In genomic region chr1:26476958-26477357, GRCh38 we compare ENCODE assay signal across 21 cellular contexts. TPM values are rescaled to one million over a fixed set of nuclear protein-coding genes. Genes with fewer than 3 reads are reported as not detected.
A peak's percentile ranks its signal among the peaks of the same experiment; 100 is the strongest.
DNase-seq lines count a peak whose midpoint lies in the region; ATAC-seq and TF ChIP-seq lines count a peak whose summit lies in the region.
"Had no signal": no experiment of that assay in that cellular context is flagged by ENCODE, and none has a peak within 500 bp of the region (broad histone marks: within the 10 kb centered on the region; RNA-seq: fewer than 3 reads in every experiment).

No MANE protein-coding gene starts in this region.

- H3K14ac ChIP-seq in neuronal stem cell (ENCODE audit: low read length), result no peak overlapping the region

- no peak overlapping the region for H2BK12ac ChIP-seq in neuronal stem cell (ENCODE audit: low read length)

- no CpG with 5 or more reads among the region's 4 CpGs for WGBS in neuronal stem cell (ENCODE audit: extremely low coverage in 2 of 2, insufficient read length in 2 of 2, insufficient replicate concordance in 1 of 2), 2 donors

- H3K4me2 ChIP-seq in neuronal stem cell (ENCODE audit: insufficient read depth, low read length, poor library complexity, severe bottlenecking), result no peak overlapping the region

- H3K27ac Mint-ChIP-seq in activated CD4-positive, alpha-beta memory T cell treated with anti-CD3 and anti-CD28 coated beads for 36 hours, result peak overlapping the region; percentile 24
- H3K27ac Mint-ChIP-seq in activated CD4-positive, alpha-beta memory T cell treated with anti-CD3 and anti-CD28 coated beads, Interleukin-2, amount 10 ng/mL, durations not matched to agents 7 days and 5 days, result no peak overlapping the region
- H3K27ac Mint-ChIP-seq in activated CD8-positive, alpha-beta T cell treated with anti-CD3 and anti-CD28 coated beads for 36 hours, result peak overlapping the region; percentile 39

- H4K91ac ChIP-seq in neuronal stem cell (ENCODE audit: low read depth, low read length, poor library complexity), result no peak overlapping the region

- no peak overlapping the region for H3K18ac ChIP-seq in neuronal stem cell (ENCODE audit: low read length)

- H3K4ac ChIP-seq in neuronal stem cell (ENCODE audit: low read length), result no peak overlapping the region

- no peak overlapping the region for H3K9ac ChIP-seq in neuronal stem cell (ENCODE audit: low read depth, low read length, poor library complexity)

- no peaks in the 10 kb centered on the region for H3K9me3 Mint-ChIP-seq in activated CD4-positive, alpha-beta memory T cell treated with anti-CD3 and anti-CD28 coated beads for 36 hours
- no peaks in the 10 kb centered on the region for H3K9me3 Mint-ChIP-seq in activated CD4-positive, alpha-beta memory T cell treated with anti-CD3 and anti-CD28 coated beads, Interleukin-2, amount 10 ng/mL, durations not matched to agents 7 days and 5 days
- H3K9me3 Mint-ChIP-seq in activated CD8-positive, alpha-beta T cell treated with anti-CD3 and anti-CD28 coated beads for 36 hours, result no peaks in the 10 kb centered on the region
- H3K9me3 Mint-ChIP-seq: activated T-helper 1 cell treated with anti-CD3 and anti-CD28 coated beads, Interleukin-12 subunit alpha, Interleukin-12 subunit beta, Interleukin-2, Interleukin-4 antibody, amounts not matched to agents 30 ng/mL and 10 ng/mL and 1 ng/mL, durations not matched to agents 14 hours and 24 hours and 36 hours; central memory CD8-positive, alpha-beta T cell; nephron had no signal

- H2BK5ac ChIP-seq in neuronal stem cell (ENCODE audit: low read length), result no peak overlapping the region

- no peak for TF ChIP-seq CTCF in HEK293 (tag by site-specific recombination; IDR thresholded peaks at IDR 0.05)
- no peak for TF ChIP-seq CTCF in activated CD8-positive, alpha-beta T cell treated with anti-CD3 and anti-CD28 coated beads for 36 hours (IDR thresholded peaks at IDR 0.05)
- no peak for TF ChIP-seq CTCF in left lung (IDR thresholded peaks at IDR 0.05)

- H3K36me3 ChIP-seq in HEK293 (ENCODE audit: control insufficient read depth in 2 of 2, insufficient read depth in 1 of 2, low read length in 2 of 2) (peaks cover 34 to 55% of the 10 kb centered on the region in 2 experiments), neuronal stem cell (replicated peaks in 1 of 2; ENCODE audit: control insufficient read depth in 2 of 2, insufficient read depth in 2 of 2, low read length in 2 of 2) (peaks cover 36 to 69% of the 10 kb centered on the region in 2 donors), left lung (peaks cover 3 to 47% of the 10 kb centered on the region in 2 donors)

- no peak overlapping the region for H3K4me3 ChIP-seq in HEK293 (ENCODE audit: low read depth, low read length)
- H3K4me3 ChIP-seq in neuronal stem cell (ENCODE audit: low read length in 2 of 2), result no peak overlapping the region
- H3K4me3 ChIP-seq in left lung, result no peak overlapping the region
- H3K4me3 ChIP-seq: gastrocnemius medialis had no signal

- POLR2A ChIA-PET in activated CD4-positive, alpha-beta memory T cell treated with anti-CD3 and anti-CD28 coated beads for 36 hours (lab: Charles Lee), result no interaction called here
- POLR2A ChIA-PET in activated CD4-positive, alpha-beta memory T cell treated with anti-CD3 and anti-CD28 coated beads, Interleukin-2, amount 10 ng/mL, durations not matched to agents 7 days and 5 days (lab: Charles Lee), result interaction anchor here (0.7 to 1.1 kb wide), 3 partner anchors 9 to 444 kb away, joined by 3 to 4 read pairs (median 3); partner anchors contain the start of gene NUDC
- POLR2A ChIA-PET in HEK293 (lab: Yijun Ruan, JAX), result no interaction called here
- POLR2A ChIA-PET in activated CD8-positive, alpha-beta T cell treated with anti-CD3 and anti-CD28 coated beads for 36 hours (lab: Charles Lee), result interaction anchor here (0.6 to 0.9 kb wide), 3 partner anchors 19 to 411 kb away, joined by 3 to 4 read pairs (median 3); no protein-coding TSS in a partner anchor

- H2AFZ ChIP-seq in neuronal stem cell (ENCODE audit: low read length), result no peak overlapping the region

- no peak for DNase-seq in activated CD4-positive, alpha-beta memory T cell treated with anti-CD3 and anti-CD28 coated beads for 36 hours
- DNase-seq in activated CD4-positive, alpha-beta memory T cell treated with anti-CD3 and anti-CD28 coated beads, Interleukin-2, amount 10 ng/mL, durations not matched to agents 7 days and 5 days, result no peak
- no peak for DNase-seq in activated CD8-positive, alpha-beta T cell treated with anti-CD3 and anti-CD28 coated beads for 36 hours
- DNase-seq in neuronal stem cell (ENCODE audit: low spot score), result no peak
- no peak for DNase-seq in left lung
- no peak for DNase-seq in middle frontal gyrus (ENCODE audit: extremely low spot score, low spot score)
- DNase-seq in NCI-H2196 treated with DMSO at 0.1 percent for 48 hours (lab: John Stamatoyannopoulos, UW; ENCODE audit: unreplicated experiment), result no peak
- DNase-seq: anterior cingulate cortex; erythroblast; gastrocnemius medialis; GDM1; kidney glomerular epithelial cell; NCI-H1092; NCI-H2107; NCI-H524; stimulated activated CD4-positive, alpha-beta T cell treated with anti-CD3 and anti-CD28 coated beads, Interleukin-4, amount 100 ng/mL, for 24 hours had no signal

- H4K8ac ChIP-seq in neuronal stem cell (ENCODE audit: low read depth, low read length), result no peak overlapping the region

- CTCF ChIA-PET in activated CD4-positive, alpha-beta memory T cell treated with anti-CD3 and anti-CD28 coated beads for 36 hours (lab: Charles Lee), result no interaction called here
- CTCF ChIA-PET in activated CD4-positive, alpha-beta memory T cell treated with anti-CD3 and anti-CD28 coated beads, Interleukin-2, amount 10 ng/mL, durations not matched to agents 7 days and 5 days (lab: Charles Lee), result interaction anchor here (1.1 kb wide), 1 partner anchor 23 kb away, joined by 3 read pairs; no protein-coding TSS in a partner anchor
- CTCF ChIA-PET in HEK293 (lab: Yijun Ruan, JAX), result interaction anchor here (0.6 kb wide), 1 partner anchor 248 kb away, joined by 3 read pairs; no protein-coding TSS in a partner anchor
- CTCF ChIA-PET in activated CD8-positive, alpha-beta T cell treated with anti-CD3 and anti-CD28 coated beads for 36 hours (lab: Charles Lee), result interaction anchor here (0.7 kb wide), 1 partner anchor 23 kb away, joined by 3 read pairs; no protein-coding TSS in a partner anchor

- H3K4me1 ChIP-seq in HEK293 (ENCODE audit: control insufficient read depth, insufficient read depth, low read length) (0 out of 2 replicates have a peak, but pooled peaks cover 2% of the 10 kb centered on the region), neuronal stem cell (ENCODE audit: control insufficient read depth in 2 of 2, insufficient read depth in 1 of 2, low read depth in 1 of 2, low read length in 2 of 2) (peaks cover 7 to 14% of the 10 kb centered on the region in 2 donors), left lung (peaks cover 5 to 20% of the 10 kb centered on the region in 2 donors)

- peaks cover 46% of the 10 kb centered on the region for H3K36me3 Mint-ChIP-seq in activated CD4-positive, alpha-beta memory T cell treated with anti-CD3 and anti-CD28 coated beads for 36 hours
- peaks cover 55% of the 10 kb centered on the region for H3K36me3 Mint-ChIP-seq in activated CD4-positive, alpha-beta memory T cell treated with anti-CD3 and anti-CD28 coated beads, Interleukin-2, amount 10 ng/mL, durations not matched to agents 7 days and 5 days (ENCODE audit: low read depth)
- H3K36me3 Mint-ChIP-seq in activated CD8-positive, alpha-beta T cell treated with anti-CD3 and anti-CD28 coated beads for 36 hours (ENCODE audit: low read depth), result peaks cover 44% of the 10 kb centered on the region

- H3K9me3 ChIP-seq in HEK293 (ENCODE audit: control insufficient read depth, insufficient read depth, low read depth, low read length), result no peaks in the 10 kb centered on the region
- no peaks in the 10 kb centered on the region for H3K9me3 ChIP-seq in neuronal stem cell (replicated peaks in 1 of 2; ENCODE audit: control insufficient read depth in 2 of 2, insufficient read depth in 1 of 2, low read depth in 1 of 2, low read length in 2 of 2)
- H3K9me3 ChIP-seq in left lung, result no peaks in the 10 kb centered on the region
- H3K9me3 ChIP-seq: gastrocnemius medialis had no signal

- intact Hi-C loops in activated CD4-positive, alpha-beta memory T cell treated with anti-CD3 and anti-CD28 coated beads for 36 hours (cut with micrococcal nuclease), result no loop called here
- intact Hi-C loops in activated CD8-positive, alpha-beta T cell treated with anti-CD3 and anti-CD28 coated beads for 36 hours (cut with micrococcal nuclease), result no loop called here
- intact Hi-C loops in left lung (cut with DNase I), result no loop called here

- H2BK120ac ChIP-seq in neuronal stem cell (ENCODE audit: low read depth, low read length), result no peak overlapping the region

- H2AK5ac ChIP-seq in neuronal stem cell (ENCODE audit: low read depth, low read length), result no peak overlapping the region

- no peaks in the 10 kb centered on the region for H3K27me3 Mint-ChIP-seq in activated CD4-positive, alpha-beta memory T cell treated with anti-CD3 and anti-CD28 coated beads for 36 hours
- H3K27me3 Mint-ChIP-seq in activated CD4-positive, alpha-beta memory T cell treated with anti-CD3 and anti-CD28 coated beads, Interleukin-2, amount 10 ng/mL, durations not matched to agents 7 days and 5 days, result no peaks in the 10 kb centered on the region
- H3K27me3 Mint-ChIP-seq in activated CD8-positive, alpha-beta T cell treated with anti-CD3 and anti-CD28 coated beads for 36 hours, result no peaks in the 10 kb centered on the region
- H3K27me3 Mint-ChIP-seq: central memory CD8-positive, alpha-beta T cell had no signal

- H3K4me3 Mint-ChIP-seq in activated CD4-positive, alpha-beta memory T cell treated with anti-CD3 and anti-CD28 coated beads for 36 hours, result no peak overlapping the region
- no peak overlapping the region for H3K4me3 Mint-ChIP-seq in activated CD4-positive, alpha-beta memory T cell treated with anti-CD3 and anti-CD28 coated beads, Interleukin-2, amount 10 ng/mL, durations not matched to agents 7 days and 5 days
- no peak overlapping the region for H3K4me3 Mint-ChIP-seq in activated CD8-positive, alpha-beta T cell treated with anti-CD3 and anti-CD28 coated beads for 36 hours
- H3K4me3 Mint-ChIP-seq: activated T-helper 1 cell treated with anti-CD3 and anti-CD28 coated beads, Interleukin-12 subunit alpha, Interleukin-12 subunit beta, Interleukin-2, Interleukin-4 antibody, amounts not matched to agents 30 ng/mL and 10 ng/mL and 1 ng/mL, durations not matched to agents 14 hours and 24 hours and 36 hours; central memory CD8-positive, alpha-beta T cell had no signal

- no peak overlapping the region for H3K23ac ChIP-seq in neuronal stem cell (ENCODE audit: low read depth, low read length, poor library complexity)

- H3K27me3 ChIP-seq in neuronal stem cell (ENCODE audit: control insufficient read depth in 3 of 3, insufficient read depth in 3 of 3, low read depth in 1 of 3, low read length in 3 of 3) (no peaks in the 10 kb centered on the region), left lung (no peaks in the 10 kb centered on the region)
- H3K27me3 ChIP-seq: gastrocnemius medialis had no signal

- H3K4me1 Mint-ChIP-seq in activated CD4-positive, alpha-beta memory T cell treated with anti-CD3 and anti-CD28 coated beads for 36 hours (ENCODE audit: low read depth), result peaks cover 34% of the 10 kb centered on the region
- peaks cover 28% of the 10 kb centered on the region for H3K4me1 Mint-ChIP-seq in activated CD4-positive, alpha-beta memory T cell treated with anti-CD3 and anti-CD28 coated beads, Interleukin-2, amount 10 ng/mL, durations not matched to agents 7 days and 5 days
- H3K4me1 Mint-ChIP-seq in activated CD8-positive, alpha-beta T cell treated with anti-CD3 and anti-CD28 coated beads for 36 hours (ENCODE audit: low read depth), result peaks cover 30% of the 10 kb centered on the region

- no peak for ATAC-seq in activated CD8-positive, alpha-beta T cell treated with anti-CD3 and anti-CD28 coated beads for 36 hours
- ATAC-seq in left lung, result no peak
- ATAC-seq: gastrocnemius medialis had no signal

- H3K27ac ChIP-seq in HEK293 (ENCODE audit: extremely low read depth, low read depth, low read length) (no peak overlapping the region), neuronal stem cell (replicated peaks; ENCODE audit: low read length) (peak overlapping the region; percentile 48), left lung (peak overlapping the region in 1 of 2 donors; percentile 9)
- H3K27ac ChIP-seq: C4-2B, gastrocnemius medialis had no signal

- H3K79me1 ChIP-seq in neuronal stem cell (ENCODE audit: low read depth, low read length), result peaks cover 2% of the 10 kb centered on the region

- H2BK15ac ChIP-seq in neuronal stem cell (ENCODE audit: low read length), result no peak overlapping the region

RNA-seq across cellular contexts. Expression of gene HMGN2, which starts 4.7 kb away (rescaled TPM):
- 100 to 1,000 TPM; 755 to 762 TPM for total RNA-seq in activated CD4-positive, alpha-beta memory T cell treated with anti-CD3 and anti-CD28 coated beads for 36 hours
- total RNA-seq in activated CD4-positive, alpha-beta memory T cell treated with anti-CD3 and anti-CD28 coated beads, Interleukin-2, amount 10 ng/mL, durations not matched to agents 7 days and 5 days, result 100 to 1,000 TPM; 853 to 877 TPM
- total RNA-seq in activated CD8-positive, alpha-beta T cell treated with anti-CD3 and anti-CD28 coated beads for 36 hours, result 100 to 1,000 TPM; 837 to 872 TPM
- polyA plus RNA-seq in neuronal stem cell (2013, experiment 1 of 2), result 1,368 TPM
- polyA plus RNA-seq in neuronal stem cell (2013, experiment 2 of 2), result 1,337 TPM
- total RNA-seq in left lung, result 100 to 1,000 TPM; 266 to 355 TPM

RNA-seq across cellular contexts. Expression of gene DHDDS, which starts 44.8 kb away (rescaled TPM):
- total RNA-seq in activated CD4-positive, alpha-beta memory T cell treated with anti-CD3 and anti-CD28 coated beads for 36 hours, result 10 to 100 TPM; 41.9 to 45.5 TPM
- 10 to 100 TPM; 49.7 to 52.3 TPM for total RNA-seq in activated CD4-positive, alpha-beta memory T cell treated with anti-CD3 and anti-CD28 coated beads, Interleukin-2, amount 10 ng/mL, durations not matched to agents 7 days and 5 days
- total RNA-seq in activated CD8-positive, alpha-beta T cell treated with anti-CD3 and anti-CD28 coated beads for 36 hours, result 10 to 100 TPM; 33.3 to 36.9 TPM
- polyA plus RNA-seq in neuronal stem cell (2013, experiment 1 of 2), result 20.8 TPM
- 20.2 TPM for polyA plus RNA-seq in neuronal stem cell (2013, experiment 2 of 2)
- 10 to 100 TPM; 49.6 to 56.0 TPM for total RNA-seq in left lung

RNA-seq across cellular contexts. Expression of gene RPS6KA1, which starts 52.6 kb away (rescaled TPM):
- total RNA-seq in activated CD4-positive, alpha-beta memory T cell treated with anti-CD3 and anti-CD28 coated beads for 36 hours, result 100 to 1,000 TPM; 109 to 112 TPM
- total RNA-seq in activated CD4-positive, alpha-beta memory T cell treated with anti-CD3 and anti-CD28 coated beads, Interleukin-2, amount 10 ng/mL, durations not matched to agents 7 days and 5 days, result 100 to 1,000 TPM; 170 to 175 TPM
- total RNA-seq in activated CD8-positive, alpha-beta T cell treated with anti-CD3 and anti-CD28 coated beads for 36 hours, result 100 to 1,000 TPM; 139 TPM
- polyA plus RNA-seq in neuronal stem cell (2013, experiment 1 of 2), result 22.7 TPM
- polyA plus RNA-seq in neuronal stem cell (2013, experiment 2 of 2), result 22.0 TPM
- 100 to 1,000 TPM in 1 of 2 donors, 10 to 100 TPM in 1; 85.6 to 104 TPM for total RNA-seq in left lung

Comparison
In these comparisons a context has a peak if more than half of its experiments do, and no peak if none do; other contexts are left out.
1. POLR2A ChIA-PET loops: an anchor here in activated CD4-positive, alpha-beta memory T cell treated with anti-CD3 and anti-CD28 coated beads, Interleukin-2, amount 10 ng/mL, durations not matched to agents 7 days and 5 days (0.7 to 1.1 kb wide) and activated CD8-positive, alpha-beta T cell treated with anti-CD3 and anti-CD28 coated beads for 36 hours (0.6 to 0.9 kb wide); none called in activated CD4-positive, alpha-beta memory T cell treated with anti-CD3 and anti-CD28 coated beads for 36 hours and HEK293.